1 cellular context compared by ENCODE assay signal in the genomic region with DNA sequence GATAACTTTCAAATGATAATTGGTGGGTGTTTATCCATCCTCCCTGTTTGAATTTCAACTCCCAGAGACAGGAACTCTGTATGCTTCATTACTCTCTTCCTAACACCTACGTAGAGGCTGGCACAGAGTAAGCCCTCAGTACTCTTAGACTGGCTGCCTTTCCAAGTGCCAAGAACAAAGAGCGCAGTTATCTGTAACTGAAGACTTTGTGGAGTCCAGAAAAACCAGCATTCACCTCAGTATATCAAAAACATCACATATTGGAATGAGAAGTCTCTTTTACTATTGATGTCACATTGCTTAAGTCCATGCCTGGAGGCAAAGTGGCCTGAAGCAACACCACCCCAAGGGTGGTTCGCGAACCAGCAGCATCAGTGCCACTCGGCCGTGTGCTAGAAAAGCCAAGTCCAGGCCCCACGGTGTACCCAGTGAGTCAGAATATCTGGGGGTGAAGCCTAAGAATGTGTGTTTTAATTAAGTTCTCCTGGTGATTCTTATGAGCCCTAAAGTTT.
TF ChIP-seq lines count a peak whose summit lies in the region.

No MANE protein-coding gene starts in this region.

TF ChIP-seq in WTC11, 78 proteins besides CTCF, POLR2A, EP300 and RAD21 (continued from another document):
- TF ChIP-seq ARID4B (CRISPR knock-in tag; IDR thresholded peaks at IDR 0.05; ENCODE audit: borderline replicate concordance) (no peak), TCF7 (CRISPR knock-in tag; IDR thresholded peaks at IDR 0.05; ENCODE audit: low read depth) (no peak)
